8 cellular contexts compared by ENCODE assay signal in the genomic region with DNA sequence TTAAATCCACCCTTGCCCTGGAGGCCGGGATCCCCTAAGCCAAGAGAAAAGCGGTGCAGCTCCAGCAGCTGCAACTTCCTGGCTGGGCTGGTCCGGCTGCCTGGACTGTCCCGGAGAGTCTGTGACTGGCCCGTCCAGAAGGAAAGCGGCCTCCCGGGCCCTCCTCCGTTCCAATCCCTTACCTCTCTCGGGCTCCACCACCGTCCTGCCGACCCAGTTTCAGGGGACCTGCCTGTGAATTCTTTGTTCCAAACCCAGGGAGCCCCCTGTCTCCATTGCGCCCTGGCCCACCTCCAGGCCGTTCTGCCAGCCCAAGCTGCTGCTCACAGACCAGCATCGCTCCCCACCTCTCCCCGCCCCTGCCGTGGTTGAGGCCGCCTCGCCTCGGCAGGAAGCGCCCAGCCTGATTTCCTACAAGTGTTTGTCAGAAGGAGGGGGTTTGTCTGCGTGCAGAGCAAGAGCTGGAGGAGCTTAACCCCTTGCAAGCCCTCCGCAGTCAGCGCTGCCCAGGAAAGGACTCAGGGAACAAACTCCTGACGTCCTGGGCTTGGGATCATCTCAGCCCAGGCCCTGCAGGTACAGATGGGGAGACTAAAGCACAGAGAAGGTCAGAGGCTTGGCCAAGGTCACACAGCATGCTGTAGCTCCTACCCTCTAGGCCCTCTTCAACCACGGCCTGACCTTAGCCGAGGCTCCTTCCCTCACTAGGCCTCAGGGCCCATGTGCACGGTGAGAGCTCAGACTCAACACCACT. TPM values are rescaled to one million over a fixed set of nuclear protein-coding genes. Genes with fewer than 3 reads are reported as not detected.
DNase-seq lines count a peak whose midpoint lies in the region; ATAC-seq and TF ChIP-seq lines count a peak whose summit lies in the region.

Gene AKNA (minus strand): TSS at position 305 of the 754 bp plus-strand sequence. CDS start 6,649 bp downstream, outside the sequence.

- 2% methylated on average over 27 of the region's 27 CpGs for WGBS in lung, 2 donors

- no peaks in the 10 kb centered on the region for H3K36me3 ChIP-seq in ACC112 (ENCODE audit: insufficient read depth, low read length)
- H3K36me3 ChIP-seq in Loucy (ENCODE audit: insufficient read depth, low read length): no peaks in the 10 kb centered on the region
- no peaks in the 10 kb centered on the region for H3K36me3 ChIP-seq in lung (ENCODE audit: control insufficient read depth in 2 of 2, insufficient read depth in 2 of 2, low read length in 2 of 2)

- H3K27me3 Mint-ChIP-seq in activated CD4-positive, alpha-beta memory T cell treated with anti-CD3 and anti-CD28 coated beads for 36 hours: no peaks in the 10 kb centered on the region

- H3K4me2 ChIP-seq in Loucy (ENCODE audit: low read depth, low read length, poor library complexity, severe bottlenecking): peak within 1 kb of the TSS; percentile 97

- CTCF ChIA-PET in activated CD4-positive, alpha-beta memory T cell treated with anti-CD3 and anti-CD28 coated beads for 36 hours (lab: Charles Lee): interaction anchor here (1.1 to 7.5 kb wide), 10 partner anchors 8 to 265 kb away, joined by 3 to 78 read pairs (median 6); no protein-coding TSS in a partner anchor

- H3K9me3 ChIP-seq in Loucy (ENCODE audit: insufficient read depth, low read depth, low read length) (no peaks in the 10 kb centered on the region), lung (ENCODE audit: control insufficient read depth in 2 of 2, insufficient read depth in 1 of 2, low read length in 1 of 2) (no peaks in the 10 kb centered on the region)

- H3K27ac ChIP-seq in ACC112 (ENCODE audit: low read depth, low read length) (peak within 1 kb of the TSS; percentile 25), dorsolateral prefrontal cortex (peak within 1 kb of the TSS; percentile 17 to 96 (median 87)), lung (ENCODE audit: low read depth in 1 of 2, low read length in 1 of 2) (peak within 1 kb of the TSS; percentile 39 to 93)

- H3K9me2 ChIP-seq in Loucy (replicated peaks; ENCODE audit: low read depth, low read length): no peaks in the 10 kb centered on the region

- H3K4me3 Mint-ChIP-seq in activated CD4-positive, alpha-beta memory T cell treated with anti-CD3 and anti-CD28 coated beads for 36 hours: peak within 1 kb of the TSS; percentile 99

- intact Hi-C loops in activated CD4-positive, alpha-beta memory T cell treated with anti-CD3 and anti-CD28 coated beads for 36 hours (cut with micrococcal nuclease): loop anchor here (2.0 to 5.0 kb wide), 5 partner anchors 49 to 604 kb away; partner anchors contain the start of gene ATP6V1G1
- intact Hi-C loops in dorsolateral prefrontal cortex (cut with DNase I): no loop called here

- ATAC-seq in GM19438 (IDR thresholded peaks at IDR 0.05; ENCODE audit: low read depth, unreplicated experiment) (peak; percentile 33), lung (ENCODE audit: insufficient read depth, low FRiP score) (peak; percentile 66)

- H4K20me1 ChIP-seq in Loucy (ENCODE audit: insufficient read depth, low read length, poor library complexity, severe bottlenecking): peaks cover 16% of the 10 kb centered on the region

- peaks cover 64% of the 10 kb centered on the region for H3K4me1 Mint-ChIP-seq in activated CD4-positive, alpha-beta memory T cell treated with anti-CD3 and anti-CD28 coated beads for 36 hours (ENCODE audit: low read depth)

- H3K27me3 ChIP-seq in ACC112 (ENCODE audit: insufficient read depth, low read length) (no peaks in the 10 kb centered on the region), Loucy (ENCODE audit: insufficient read depth, low read length, poor library complexity, severe bottlenecking) (no peaks in the 10 kb centered on the region), dorsolateral prefrontal cortex (no peaks in the 10 kb centered on the region), lung (ENCODE audit: control insufficient read depth, insufficient read depth) (no peaks in the 10 kb centered on the region)

- peak within 1 kb of the TSS; percentile 93 for H3K9ac ChIP-seq in Loucy (ENCODE audit: low read depth, low read length, poor library complexity, severe bottlenecking)

- H2AFZ ChIP-seq in ACC112 (ENCODE audit: low read length, unreplicated experiment): peak within 1 kb of the TSS; percentile 42
- H2AFZ ChIP-seq in Loucy (ENCODE audit: low read length): no peak within 1 kb of the TSS

- H3K4me1 ChIP-seq in ACC112 (ENCODE audit: control insufficient read depth, insufficient read depth, low read length, unreplicated experiment) (peaks cover 49% of the 10 kb centered on the region), Loucy (ENCODE audit: insufficient read depth, low read length, poor library complexity, severe bottlenecking) (peaks cover 61% of the 10 kb centered on the region), lung (ENCODE audit: control insufficient read depth in 2 of 2, insufficient read depth in 2 of 2, low read length in 2 of 2) (peaks cover 7 to 25% of the 10 kb centered on the region in 2 donors)

- H3K79me2 ChIP-seq in ACC112 (ENCODE audit: control insufficient read depth, insufficient read depth, low read length, unreplicated experiment): peaks cover 29% of the 10 kb centered on the region
- H3K79me2 ChIP-seq in Loucy (ENCODE audit: insufficient read depth, low read length): peaks cover 82% of the 10 kb centered on the region

- peaks cover 48% of the 10 kb centered on the region for H3K36me3 Mint-ChIP-seq in activated CD4-positive, alpha-beta memory T cell treated with anti-CD3 and anti-CD28 coated beads for 36 hours

- H3K4me3 ChIP-seq in ACC112 (ENCODE audit: low read depth, low read length) (peak within 1 kb of the TSS; percentile 78), Loucy (ENCODE audit: low read length, poor library complexity, severe bottlenecking) (peak within 1 kb of the TSS; percentile 90), dorsolateral prefrontal cortex (peak within 1 kb of the TSS; percentile 40 to 82 (median 68)), lung (peak within 1 kb of the TSS; percentile 51)

- DNase-seq in activated CD4-positive, alpha-beta memory T cell treated with anti-CD3 and anti-CD28 coated beads for 36 hours: peak; percentile 89
- DNase-seq in dorsolateral prefrontal cortex (peak in 8 of 10 donors; percentile 51 to 83 (median 74)), lung (ENCODE audit: low spot score) (peak; percentile 79), NCI-H1930 (lab: John Stamatoyannopoulos, UW) (no peak)
- DNase-seq in stimulated activated CD4-positive, alpha-beta T cell treated with anti-CD3 and anti-CD28 coated beads, TNF-alpha, amount 100 ng/mL, for 4 hours (ENCODE audit: low read depth in 3 of 3): peak; percentile 60 to 72 (median 68)

- H3F3A ChIP-seq in Loucy (ENCODE audit: low read depth): peaks cover 11% of the 10 kb centered on the region; the same call in 1 of the 2 replicates

- TF ChIP-seq CTCF in Loucy (conservative IDR thresholded peaks at IDR 0.05; ENCODE audit: low read length) (no peak), dorsolateral prefrontal cortex (IDR thresholded peaks at IDR 0.05 in 54 of 56, conservative IDR thresholded peaks at IDR 0.05 in 2 of 56; ENCODE audit: low read depth in 1 of 56, partially characterized antibody in 56 of 56) (no peak), lung (IDR thresholded peaks at IDR 0.05; ENCODE audit: control extremely low read depth, extremely low read depth) (no peak)

- no peaks in the 10 kb centered on the region for H3K9me3 Mint-ChIP-seq in activated CD4-positive, alpha-beta memory T cell treated with anti-CD3 and anti-CD28 coated beads for 36 hours

- H3K27ac Mint-ChIP-seq in activated CD4-positive, alpha-beta memory T cell treated with anti-CD3 and anti-CD28 coated beads for 36 hours: peak within 1 kb of the TSS; percentile 94

- POLR2A ChIA-PET in activated CD4-positive, alpha-beta memory T cell treated with anti-CD3 and anti-CD28 coated beads for 36 hours (lab: Charles Lee): interaction anchor here (0.8 to 8.9 kb wide), 9 partner anchors 8 to 200 kb away, joined by 3 to 100 read pairs (median 12); partner anchors contain the start of gene ATP6V1G1

RNA-seq across cellular contexts. Expression of gene AKNA, which starts in this region (rescaled TPM):
- 100 to 1,000 TPM; 127 to 130 TPM for total RNA-seq in activated CD4-positive, alpha-beta memory T cell treated with anti-CD3 and anti-CD28 coated beads for 36 hours
- total RNA-seq in dorsolateral prefrontal cortex (10 to 100 TPM; 11.0 to 34.9 (median 19.3) TPM), lung (10 to 100 TPM; 47.4 to 79.5 TPM)
- polyA plus RNA-seq in lung: 10 to 100 TPM; 29.5 to 49.7 TPM

Comparison
In these comparisons a context has a peak if more than half of its experiments do, and no peak if none do; other contexts are left out.
1. H3K27ac ChIP-seq: peak in every context shown above with its lines; median percentile 87 in dorsolateral prefrontal cortex; 66 in lung; 25 in ACC112.
2. DNase-seq: peak in activated CD4-positive, alpha-beta memory T cell treated with anti-CD3 and anti-CD28 coated beads for 36 hours (single experiment), dorsolateral prefrontal cortex (8 of 10), lung (single experiment) and stimulated activated CD4-positive, alpha-beta T cell treated with anti-CD3 and anti-CD28 coated beads, TNF-alpha, amount 100 ng/mL, for 4 hours (3 of 3); none in NCI-H1930 (0 of 2).
3. Peak in every context shown above with its lines, with median percentiles within 50 percentile points of each other: H3K4me3 ChIP-seq.